In genomic region chr12:103301642-103302620, GRCh38 we compare ENCODE assay signal across 2 cellular contexts.
TF ChIP-seq lines count a peak whose summit lies in the region.

No MANE protein-coding gene starts in this region.

TF ChIP-seq in SK-N-SH, 30 proteins besides CTCF, POLR2A, EP300 and RAD21 (continued from another document):
- TF ChIP-seq IRF3 (IDR thresholded peaks at IDR 0.05; ENCODE audit: low read depth, low read length) (no peak), RXRA (IDR thresholded peaks at IDR 0.05; ENCODE audit: borderline replicate concordance, low read depth) (no peak), USF1 (IDR thresholded peaks at IDR 0.05; ENCODE audit: borderline replicate concordance, low read depth) (no peak), TCF12 (IDR thresholded peaks at IDR 0.05) (no peak), TEAD4 (IDR thresholded peaks at IDR 0.05; ENCODE audit: borderline replicate concordance, insufficient read depth) (no peak), SIN3A (IDR thresholded peaks at IDR 0.05; ENCODE audit: borderline replicate concordance, low read depth, low read length) (no peak), PBX3 (IDR thresholded peaks at IDR 0.05) (no peak), EZH2phosphoT487 (IDR thresholded peaks at IDR 0.05; ENCODE audit: borderline replicate concordance, low read depth) (no peak), USF2 (IDR thresholded peaks at IDR 0.05; ENCODE audit: borderline replicate concordance, low read depth, low read length) (no peak)
TF ChIP-seq in SK-N-SH: peak in this region for 0.

TF ChIP-seq in SK-N-SH treated with all-trans-retinoic acid at 6 μM for 48 hours, 23 proteins besides CTCF, POLR2A, EP300 and RAD21 (continued from another document):
- TF ChIP-seq CSRNP3 (CRISPR knock-in tag; IDR thresholded peaks at IDR 0.05) = no peak
- TF ChIP-seq RARB (CRISPR knock-in tag; IDR thresholded peaks at IDR 0.05) = no peak
- no peak for TF ChIP-seq GLIS3 (CRISPR knock-in tag; IDR thresholded peaks at IDR 0.05)
- TF ChIP-seq ISL1 (CRISPR knock-in tag; IDR thresholded peaks at IDR 0.05) = no peak
- no peak for TF ChIP-seq ARNTL (CRISPR knock-in tag; IDR thresholded peaks at IDR 0.05; ENCODE audit: borderline replicate concordance, low read depth)
- TF ChIP-seq ZC3H10 (CRISPR knock-in tag; IDR thresholded peaks at IDR 0.05) = no peak
- no peak for TF ChIP-seq BACH2 (CRISPR knock-in tag; IDR thresholded peaks at IDR 0.05; ENCODE audit: borderline replicate concordance)
- TF ChIP-seq ZNF70 (CRISPR knock-in tag; IDR thresholded peaks at IDR 0.05) = no peak
- TF ChIP-seq ESRRG (CRISPR knock-in tag; IDR thresholded peaks at IDR 0.05) = no peak
- TF ChIP-seq CSDC2 (CRISPR knock-in tag; IDR thresholded peaks at IDR 0.05) = no peak
- TF ChIP-seq TSHZ2 (CRISPR knock-in tag; IDR thresholded peaks at IDR 0.05) = no peak
- no peak for TF ChIP-seq PATZ1 (CRISPR knock-in tag; IDR thresholded peaks at IDR 0.05; ENCODE audit: borderline replicate concordance)
- TF ChIP-seq CREB5 (CRISPR knock-in tag; IDR thresholded peaks at IDR 0.05; ENCODE audit: low read depth) = no peak
- no peak for TF ChIP-seq POU6F1 (CRISPR knock-in tag; IDR thresholded peaks at IDR 0.05; ENCODE audit: borderline replicate concordance, low read depth)
